ENCODE assay signal across 8 cellular contexts in genomic region chr12:67415473-67415872, GRCh38.
DNase-seq lines count a peak whose midpoint lies in the region; ATAC-seq and TF ChIP-seq lines count a peak whose summit lies in the region.

No MANE protein-coding gene starts in this region.

- peak; percentile 65 for DNase-seq in AG10803 (ENCODE audit: low read depth)
- peak; percentile 63 for DNase-seq in HT-29 (ENCODE audit: low spot score)
- peak; percentile 46 to 80 for DNase-seq in SJCRH30
- peak; percentile 24 to 68 for DNase-seq in hippocampal formation (lab: John Stamatoyannopoulos, UW)
- no peak for DNase-seq in cortex of kidney (lab: John Stamatoyannopoulos, UW)

- H3K9me3 ChIP-seq in SJCRH30 (replicated peaks) (no peaks in the 10 kb centered on the region), gastroesophageal sphincter (no peaks in the 10 kb centered on the region)

- H3K4me3 ChIP-seq in AG10803 (ENCODE audit: low read length) (no peak overlapping the region), SJCRH30 (no peak overlapping the region), gastroesophageal sphincter (no peak overlapping the region)

- TF ChIP-seq EP300 in gastroesophageal sphincter (IDR thresholded peaks at IDR 0.05): no peak

- H3K36me3 ChIP-seq in SJCRH30 (no peaks in the 10 kb centered on the region), gastroesophageal sphincter (no peaks in the 10 kb centered on the region)

- WGBS in gastroesophageal sphincter (ENCODE audit: low coverage in 1 of 2), 2 donors: 31 to 40% methylated on average over 3 to 4 of the region's 4 CpGs

- TF ChIP-seq CTCF in AG10803 (conservative IDR thresholded peaks at IDR 0.05; ENCODE audit: low read length) (peak; percentile 66), gastroesophageal sphincter (IDR thresholded peaks at IDR 0.05) (no peak)

- H3K27ac ChIP-seq in SJCRH30: no peak overlapping the region; the same call in 1 of the 2 replicates
- no peak overlapping the region for H3K27ac ChIP-seq in gastroesophageal sphincter

- ATAC-seq in gastroesophageal sphincter (no peak), GM18909 (IDR thresholded peaks at IDR 0.05; ENCODE audit: poor library complexity, unreplicated experiment) (no peak), HG02973 (IDR thresholded peaks at IDR 0.05; ENCODE audit: unreplicated experiment) (no peak)

- H3K27me3 ChIP-seq in SJCRH30 (no peaks in the 10 kb centered on the region), gastroesophageal sphincter (no peaks in the 10 kb centered on the region)

- no peak for TF ChIP-seq POLR2A in gastroesophageal sphincter (IDR thresholded peaks at IDR 0.05)

- H3K4me1 ChIP-seq in SJCRH30: peaks cover 30% of the 10 kb centered on the region
- peaks cover 0 to 19% (median 0%) of the 10 kb centered on the region in 3 donors for H3K4me1 ChIP-seq in gastroesophageal sphincter
